Comparison of ENCODE assay signal across 24 cellular contexts in genomic region chr2:28049416-28049815, GRCh38.
"Had no signal": no experiment of that assay in that cellular context is flagged by ENCODE, and none has a peak within 500 bp of the region (broad histone marks: within the 10 kb centered on the region; RNA-seq: fewer than 3 reads in every experiment).

No MANE protein-coding gene starts in this region.

- H3K9me3 ChIP-seq: left ventricle myocardium inferior, thyroid gland, upper lobe of right lung had no signal

- H3K9me3 Mint-ChIP-seq: activated CD4-positive, alpha-beta T cell treated with anti-CD3 and anti-CD28 coated beads, Interleukin-2, amount 10 ng/mL, durations not matched to agents 7 days and 5 days; activated CD8-positive, alpha-beta T cell treated with anti-CD3 and anti-CD28 coated beads for 36 hours; activated naive CD8-positive, alpha-beta T cell treated with anti-CD3 and anti-CD28 coated beads, Interleukin-2, amount 50 U/mL, for 24 hours; activated T-helper 1 cell treated with anti-CD3 and anti-CD28 coated beads, Interleukin-12 subunit alpha, Interleukin-12 subunit beta, Interleukin-2, Interleukin-4 antibody, amounts not matched to agents 30 ng/mL and 10 ng/mL and 1 ng/mL, durations not matched to agents 14 hours and 24 hours and 36 hours; brain; natural killer cell; T-helper 2 cell treated with Interferon-gamma antibody and Interleukin-4, amounts not matched to agents 5 μg/mL and 100 μg/mL, for 36 hours had no signal

- H3K4me3 ChIP-seq: left ventricle myocardium inferior, thyroid gland, upper lobe of right lung had no signal

- ATAC-seq: activated CD8-positive, alpha-beta memory T cell treated with anti-CD3 and anti-CD28 coated beads, Interleukin-2, amount 10 ng/mL, durations not matched to agents 7 days and 5 days; activated CD8-positive, alpha-beta T cell treated with anti-CD3 and anti-CD28 coated beads for 36 hours; activated naive CD8-positive, alpha-beta T cell treated with anti-CD3 and anti-CD28 coated beads, Interleukin-2, amount 50 U/mL, for 24 hours; esophagus mucosa; natural killer cell; stimulated activated naive CD8-positive, alpha-beta T cell treated with anti-CD3 and anti-CD28 coated beads, Interleukin-15, Interleukin-2, amounts not matched to agents 100 U/mL and 50 U/mL, for 24 hours; upper lobe of right lung had no signal

- FAIRE-seq: kidney had no signal

- DNase-seq: activated CD4-positive, alpha-beta T cell treated with anti-CD3 and anti-CD28 coated beads, Interleukin-2, amount 10 ng/mL, durations not matched to agents 7 days and 5 days; activated CD4-positive, CD25-positive, alpha-beta regulatory T cell treated with anti-CD3 and anti-CD28 coated beads, Interleukin-2, amount 50 U/mL, for 72 hours; activated CD8-positive, alpha-beta memory T cell treated with anti-CD3 and anti-CD28 coated beads, Interleukin-2, amount 10 ng/mL, durations not matched to agents 7 days and 5 days; activated CD8-positive, alpha-beta T cell treated with anti-CD3 and anti-CD28 coated beads for 36 hours; activated gamma-delta T cell; activated naive CD4-positive, alpha-beta T cell treated with anti-CD3 and anti-CD28 coated beads, Interleukin-2, amount 50 U/mL, for 16 hours; activated naive CD8-positive, alpha-beta T cell treated with anti-CD3 and anti-CD28 coated beads, Interleukin-2, amount 50 U/mL, for 24 hours; central memory CD4-positive, alpha-beta T cell; dermis blood vessel endothelial cell; effector CD8-positive, alpha-beta T cell; kidney; left ventricle myocardium inferior; midbrain; natural killer cell; stimulated activated CD4-positive, alpha-beta T cell treated with anti-CD3 and anti-CD28 coated beads, Interleukin-4, amount 100 ng/mL, for 24 hours; stimulated activated naive CD8-positive, alpha-beta T cell treated with anti-CD3 and anti-CD28 coated beads, Interleukin-15, Interleukin-2, amounts not matched to agents 100 U/mL and 50 U/mL, for 24 hours; thyroid gland; upper lobe of right lung had no signal

- H3K36me3 Mint-ChIP-seq: brain, natural killer cell had no signal

- H3K27me3 Mint-ChIP-seq: activated CD4-positive, alpha-beta T cell treated with anti-CD3 and anti-CD28 coated beads, Interleukin-2, amount 10 ng/mL, durations not matched to agents 7 days and 5 days; activated CD8-positive, alpha-beta memory T cell treated with anti-CD3 and anti-CD28 coated beads, Interleukin-2, amount 10 ng/mL, durations not matched to agents 7 days and 5 days; activated CD8-positive, alpha-beta T cell treated with anti-CD3 and anti-CD28 coated beads for 36 hours; activated naive CD8-positive, alpha-beta T cell treated with anti-CD3 and anti-CD28 coated beads, Interleukin-2, amount 50 U/mL, for 24 hours; brain; progenitor cell of endocrine pancreas had no signal

- H3K27ac Mint-ChIP-seq: activated CD4-positive, alpha-beta T cell treated with anti-CD3 and anti-CD28 coated beads, Interleukin-2, amount 10 ng/mL, durations not matched to agents 7 days and 5 days; activated CD8-positive, alpha-beta memory T cell treated with anti-CD3 and anti-CD28 coated beads, Interleukin-2, amount 10 ng/mL, durations not matched to agents 7 days and 5 days; activated CD8-positive, alpha-beta T cell treated with anti-CD3 and anti-CD28 coated beads for 36 hours; activated naive CD8-positive, alpha-beta T cell treated with anti-CD3 and anti-CD28 coated beads, Interleukin-2, amount 50 U/mL, for 24 hours; activated T-helper 1 cell treated with anti-CD3 and anti-CD28 coated beads, Interleukin-12 subunit alpha, Interleukin-12 subunit beta, Interleukin-2, Interleukin-4 antibody, amounts not matched to agents 30 ng/mL and 10 ng/mL and 1 ng/mL, durations not matched to agents 14 hours and 24 hours and 36 hours; brain; natural killer cell; progenitor cell of endocrine pancreas; T-helper 2 cell treated with Interferon-gamma antibody and Interleukin-4, amounts not matched to agents 5 μg/mL and 100 μg/mL, for 36 hours had no signal

- H3K4me3 Mint-ChIP-seq: activated CD4-positive, alpha-beta T cell treated with anti-CD3 and anti-CD28 coated beads, Interleukin-2, amount 10 ng/mL, durations not matched to agents 7 days and 5 days; activated CD8-positive, alpha-beta memory T cell treated with anti-CD3 and anti-CD28 coated beads, Interleukin-2, amount 10 ng/mL, durations not matched to agents 7 days and 5 days; activated CD8-positive, alpha-beta T cell treated with anti-CD3 and anti-CD28 coated beads for 36 hours; activated naive CD8-positive, alpha-beta T cell treated with anti-CD3 and anti-CD28 coated beads, Interleukin-2, amount 50 U/mL, for 24 hours; activated T-helper 1 cell treated with anti-CD3 and anti-CD28 coated beads, Interleukin-12 subunit alpha, Interleukin-12 subunit beta, Interleukin-2, Interleukin-4 antibody, amounts not matched to agents 30 ng/mL and 10 ng/mL and 1 ng/mL, durations not matched to agents 14 hours and 24 hours and 36 hours; brain; natural killer cell; T-helper 2 cell treated with Interferon-gamma antibody and Interleukin-4, amounts not matched to agents 5 μg/mL and 100 μg/mL, for 36 hours had no signal

- H3K27ac ChIP-seq: left ventricle myocardium inferior, thyroid gland, upper lobe of right lung, VCaP had no signal

- H3K27me3 ChIP-seq: thyroid gland, upper lobe of right lung had no signal

- H3K36me3 ChIP-seq: left ventricle myocardium inferior, thyroid gland, upper lobe of right lung had no signal
